8 cellular contexts compared by ENCODE assay signal in genomic region chr12:11652351-11653040, GRCh38. TPM values are rescaled to one million over a fixed set of nuclear protein-coding genes. Genes with fewer than 3 reads are reported as not detected.
DNase-seq lines count a peak whose midpoint lies in the region; ATAC-seq and TF ChIP-seq lines count a peak whose summit lies in the region.

No MANE protein-coding gene starts in this region.

- no peaks in the 10 kb centered on the region for H3K27me3 Mint-ChIP-seq in CD4-positive, alpha-beta memory T cell
- no peaks in the 10 kb centered on the region for H3K27me3 Mint-ChIP-seq in stimulated activated naive CD8-positive, alpha-beta T cell treated with anti-CD3 and anti-CD28 coated beads, Interleukin-15, Interleukin-2, amounts not matched to agents 100 ng/mL and 50 ng/mL, for 24 hours

- peak overlapping the region; percentile 79 for H3K27ac ChIP-seq in CD4-positive, alpha-beta memory T cell (ENCODE audit: low read depth, low read length)
- peak overlapping the region; percentile 97 to 100 for H3K27ac ChIP-seq in breast epithelium

- intact Hi-C loops in CD4-positive, alpha-beta memory T cell (cut with micrococcal nuclease) = loop anchor here (5.0 kb wide), 4 partner anchors 70 to 705 kb away; partner anchors contain the start of gene BORCS5
- intact Hi-C loops in breast epithelium (cut with DNase I; ENCODE audit: low total_unique reads) (loop anchor here (10.0 kb wide), 1 partner anchor 72 kb away; no protein-coding TSS in a partner anchor), left colon (cut with DNase I, micrococcal nuclease) (loop anchor here in 1 of 2 donors (10.0 kb wide), 1 partner anchor 62 kb away; no protein-coding TSS in a partner anchor)

- H3K4me3 Mint-ChIP-seq in CD4-positive, alpha-beta memory T cell = peak overlapping the region; percentile 95 to 99 (median 96)
- peak overlapping the region; percentile 86 for H3K4me3 Mint-ChIP-seq in stimulated activated naive CD8-positive, alpha-beta T cell treated with anti-CD3 and anti-CD28 coated beads, Interleukin-15, Interleukin-2, amounts not matched to agents 100 ng/mL and 50 ng/mL, for 24 hours

- CTCF ChIA-PET in CD4-positive, alpha-beta memory T cell (lab: Charles Lee; ENCODE audit: partially characterized antibody) = no interaction called here

- peaks cover 0 to 3% (median 0%) of the 10 kb centered on the region in 8 donors for H3K9me3 Mint-ChIP-seq in CD4-positive, alpha-beta memory T cell
- no peaks in the 10 kb centered on the region for H3K9me3 Mint-ChIP-seq in stimulated activated naive CD8-positive, alpha-beta T cell treated with anti-CD3 and anti-CD28 coated beads, Interleukin-15, Interleukin-2, amounts not matched to agents 100 ng/mL and 50 ng/mL, for 24 hours

- no peaks in the 10 kb centered on the region for H3K9me3 ChIP-seq in CD4-positive, alpha-beta memory T cell (ENCODE audit: control insufficient read depth in 1 of 2, low read length in 2 of 2)
- no peaks in the 10 kb centered on the region for H3K9me3 ChIP-seq in breast epithelium

- peaks cover 66% of the 10 kb centered on the region for H3K4me1 ChIP-seq in CD4-positive, alpha-beta memory T cell (ENCODE audit: insufficient read depth, low read length)
- peaks cover 0 to 16% of the 10 kb centered on the region in 2 donors for H3K4me1 ChIP-seq in breast epithelium

- no peaks in the 10 kb centered on the region for H3K27me3 ChIP-seq in CD4-positive, alpha-beta memory T cell (ENCODE audit: insufficient read depth, low read length)
- H3K27me3 ChIP-seq in breast epithelium = no peaks in the 10 kb centered on the region

- POLR2A ChIA-PET in CD4-positive, alpha-beta memory T cell (lab: Charles Lee; ENCODE audit: partially characterized antibody) = interaction anchor here (1.0 to 2.5 kb wide), 2 partner anchors 11 to 357 kb away, joined by 3 to 12 read pairs; no protein-coding TSS in a partner anchor

- peaks cover 0 to 21% of the 10 kb centered on the region in 2 donors for H3K36me3 Mint-ChIP-seq in CD4-positive, alpha-beta memory T cell
- H3K36me3 Mint-ChIP-seq in stimulated activated naive CD8-positive, alpha-beta T cell treated with anti-CD3 and anti-CD28 coated beads, Interleukin-15, Interleukin-2, amounts not matched to agents 100 ng/mL and 50 ng/mL, for 24 hours (ENCODE audit: low read depth) = peaks cover 5% of the 10 kb centered on the region

- TF ChIP-seq POLR2A in breast epithelium (IDR thresholded peaks at IDR 0.05) = no peak

- peak overlapping the region; percentile 15 to 86 for H3K4me3 ChIP-seq in CD4-positive, alpha-beta memory T cell (ENCODE audit: low read length in 2 of 2)
- H3K4me3 ChIP-seq in breast epithelium = peak overlapping the region; percentile 85 to 90 (median 86)

- TF ChIP-seq CTCF in breast epithelium (IDR thresholded peaks at IDR 0.05) = no peak

- ATAC-seq in GM21515 (IDR thresholded peaks at IDR 0.05; ENCODE audit: unreplicated experiment) (peak; percentile 34), left colon (peak; percentile 25), GM18907 (IDR thresholded peaks at IDR 0.05; ENCODE audit: unreplicated experiment) (no peak), HG02973 (IDR thresholded peaks at IDR 0.05; ENCODE audit: unreplicated experiment) (no peak)

- no peaks in the 10 kb centered on the region for H3K36me3 ChIP-seq in CD4-positive, alpha-beta memory T cell (ENCODE audit: insufficient read depth, low read length)
- H3K36me3 ChIP-seq in breast epithelium = no peaks in the 10 kb centered on the region

- H3K27ac Mint-ChIP-seq in CD4-positive, alpha-beta memory T cell = peak overlapping the region; percentile 85 to 98 (median 95)
- H3K27ac Mint-ChIP-seq in stimulated activated naive CD8-positive, alpha-beta T cell treated with anti-CD3 and anti-CD28 coated beads, Interleukin-15, Interleukin-2, amounts not matched to agents 100 ng/mL and 50 ng/mL, for 24 hours = peak overlapping the region; percentile 92

- H3K4me1 Mint-ChIP-seq in CD4-positive, alpha-beta memory T cell = peaks cover 43 to 81% (median 52%) of the 10 kb centered on the region in 4 donors
- H3K4me1 Mint-ChIP-seq in stimulated activated naive CD8-positive, alpha-beta T cell treated with anti-CD3 and anti-CD28 coated beads, Interleukin-15, Interleukin-2, amounts not matched to agents 100 ng/mL and 50 ng/mL, for 24 hours (ENCODE audit: low read depth) = peaks cover 69% of the 10 kb centered on the region

- no peak for DNase-seq in CD4-positive, alpha-beta memory T cell
- DNase-seq in NOMO-1 treated with DMSO at 0.1 percent for 48 hours (lab: John Stamatoyannopoulos, UW; ENCODE audit: unreplicated experiment) (peak; percentile 65), breast epithelium (ENCODE audit: low spot score in 2 of 2) (peak in 1 of 2 donors; percentile 61), left colon (peak; percentile 47 to 59)

RNA-seq across cellular contexts. Expression of gene ETV6, which starts 3.0 kb away (rescaled TPM):
- 10 to 100 TPM; 41.3 to 43.9 TPM for total RNA-seq in CD4-positive, alpha-beta memory T cell
- 10 to 100 TPM in 1 of 2 donors, 1 to 10 TPM in 1; 3.3 to 10.1 TPM for polyA plus RNA-seq in CD4-positive, alpha-beta memory T cell
- total RNA-seq in breast epithelium (10 to 100 TPM; 17.8 to 58.7 (median 45.2) TPM), left colon (10 to 100 TPM; 54.6 to 64.3 TPM)

Comparison
In these comparisons a context has a peak if more than half of its experiments do, and no peak if none do; other contexts are left out.
1. DNase-seq: peak in NOMO-1 treated with DMSO at 0.1 percent for 48 hours (single experiment) and left colon (2 of 2); none in CD4-positive, alpha-beta memory T cell (0 of 5).
2. ATAC-seq: peak in GM21515 (single experiment) and left colon (single experiment); none in GM18907 (single experiment) and HG02973 (single experiment).